In genomic region chr6:30570263-30570662, GRCh38 we compare ENCODE assay signal across 8 cellular contexts. TPM values are rescaled to one million over a fixed set of nuclear protein-coding genes. Genes with fewer than 3 reads are reported as not detected.
DNase-seq lines count a peak whose midpoint lies in the region; TF ChIP-seq lines count a peak whose summit lies in the region.

No MANE protein-coding gene starts in this region.

- H3K27me3 Mint-ChIP-seq in Calu3 (ENCODE audit: unreplicated experiment) (peaks cover 9% of the 10 kb centered on the region), endothelial cell (ENCODE audit: unreplicated experiment) (peaks cover 17% of the 10 kb centered on the region)

- H3K36me3 Mint-ChIP-seq in Calu3 (ENCODE audit: insufficient read depth, unreplicated experiment) (peaks cover 27% of the 10 kb centered on the region), endothelial cell (ENCODE audit: low read depth, unreplicated experiment) (peaks cover 4% of the 10 kb centered on the region)

- H3K4me2 ChIP-seq in OCI-LY3 (ENCODE audit: low read length) = peak overlapping the region; percentile 87
- H3K4me2 ChIP-seq in parathyroid adenoma (ENCODE audit: low read length) = peak overlapping the region; percentile 89

- H3K4me3 ChIP-seq in OCI-LY3 (ENCODE audit: low read length) (peak overlapping the region; percentile 99), parathyroid adenoma (ENCODE audit: low read depth, low read length) (peak overlapping the region; percentile 99)

- H3K9me3 Mint-ChIP-seq in Calu3 (ENCODE audit: low read depth, unreplicated experiment) (no peaks in the 10 kb centered on the region), endothelial cell (ENCODE audit: unreplicated experiment) (no peaks in the 10 kb centered on the region)

- H3K27ac Mint-ChIP-seq in Calu3 (ENCODE audit: unreplicated experiment) (peak overlapping the region; percentile 7), endothelial cell (ENCODE audit: unreplicated experiment) (no peak overlapping the region)

- intact Hi-C loops in Calu3 (cut with micrococcal nuclease; ENCODE audit: unreplicated experiment) = no loop called here

- H2AFZ ChIP-seq in OCI-LY3 (ENCODE audit: low read depth, low read length) (0 out of 2 replicates have a peak overlapping the region, but pooled peaks have one; percentile 87), parathyroid adenoma (peak overlapping the region; percentile 69)

- H4K20me1 ChIP-seq in OCI-LY3 (ENCODE audit: insufficient read depth, low read length) = peaks cover 31% of the 10 kb centered on the region

- BruUV-seq in Calu3 (replicated peaks; lab: Mats Ljungman, UMichigan) = no TSS peak

- H3K79me2 ChIP-seq in OCI-LY3 (ENCODE audit: low read length) (peaks cover 40% of the 10 kb centered on the region), parathyroid adenoma (peaks cover 28% of the 10 kb centered on the region)

- H3K27ac ChIP-seq in OCI-LY3 (ENCODE audit: low read length) = no peak overlapping the region
- no peak overlapping the region for H3K27ac ChIP-seq in parathyroid adenoma

- DNase-seq in Calu3 = no peak
- DNase-seq in endothelial cell (ENCODE audit: low spot score) = no peak
- DNase-seq in NCI-H1105 treated with DMSO at 0.1 percent for 48 hours (lab: John Stamatoyannopoulos, UW) = no peak
- DNase-seq in AG08395 (ENCODE audit: low spot score) = no peak
- DNase-seq in cortex of kidney (lab: John Stamatoyannopoulos, UW) = no peak
- no peak for DNase-seq in NOMO-1 treated with DMSO at 0.1 percent for 48 hours (lab: John Stamatoyannopoulos, UW; ENCODE audit: unreplicated experiment)

- H3K27me3 ChIP-seq in OCI-LY3 (ENCODE audit: low read depth, low read length) (no peaks in the 10 kb centered on the region), parathyroid adenoma (ENCODE audit: control insufficient read depth, insufficient read depth, low read length) (no peaks in the 10 kb centered on the region)

- H3K4me3 Mint-ChIP-seq in Calu3 (ENCODE audit: low read depth, unreplicated experiment) (peak overlapping the region; percentile 78), endothelial cell (ENCODE audit: unreplicated experiment) (peak overlapping the region; percentile 95)

- H3K9ac ChIP-seq in OCI-LY3 (ENCODE audit: low read length) (peak overlapping the region; percentile 65), parathyroid adenoma (no peak overlapping the region)

- TF ChIP-seq CTCF in Calu3 (IDR thresholded peaks at IDR 0.05; ENCODE audit: unreplicated experiment) (no peak), OCI-LY3 (IDR thresholded peaks at IDR 0.05; ENCODE audit: low read depth, low read length) (no peak), endothelial cell (IDR thresholded peaks at IDR 0.05; ENCODE audit: unreplicated experiment) (no peak), parathyroid adenoma (IDR thresholded peaks at IDR 0.05) (no peak)

- H3K9me3 ChIP-seq in OCI-LY3 (ENCODE audit: insufficient read depth, low read length) = no peaks in the 10 kb centered on the region
- H3K9me3 ChIP-seq in parathyroid adenoma (ENCODE audit: control insufficient read depth, low read length) = no peaks in the 10 kb centered on the region

- H3K4me1 ChIP-seq in OCI-LY3 (ENCODE audit: low read length) (peaks cover 20% of the 10 kb centered on the region), parathyroid adenoma (peaks cover 14% of the 10 kb centered on the region)

- no peaks in the 10 kb centered on the region for H3K36me3 ChIP-seq in OCI-LY3 (replicated peaks; ENCODE audit: low read depth, low read length)
- no peaks in the 10 kb centered on the region for H3K36me3 ChIP-seq in parathyroid adenoma (ENCODE audit: control insufficient read depth, insufficient read depth, low read length)

- peaks cover 47% of the 10 kb centered on the region for H3K4me1 Mint-ChIP-seq in Calu3 (ENCODE audit: low read depth, unreplicated experiment)
- H3K4me1 Mint-ChIP-seq in endothelial cell (ENCODE audit: unreplicated experiment) = peaks cover 43% of the 10 kb centered on the region

- CTCF ChIA-PET in Calu3 (lab: Charles Lee) = interaction anchor here (1.1 to 1.9 kb wide), 4 partner anchors 14 to 517 kb away, joined by 3 to 8 read pairs (median 4); partner anchors contain the start of genes GNL1 and PRR3

RNA-seq across cellular contexts. Expression of gene ABCF1, which starts 1.0 kb away (rescaled TPM):
- total RNA-seq in Calu3 (2022) = 88.3 and 92.4 TPM in 2 replicates
- total RNA-seq in endothelial cell (ENCODE audit: unreplicated experiment) = 57.2 TPM

RNA-seq across cellular contexts. Expression of gene PRR3, which starts 13.2 kb away (rescaled TPM):
- total RNA-seq in Calu3 (2022) = 21.0 and 21.5 TPM in 2 replicates
- total RNA-seq in endothelial cell (ENCODE audit: unreplicated experiment) = 12.6 TPM

RNA-seq across cellular contexts. Expression of gene GNL1, which starts 14.0 kb away (rescaled TPM):
- total RNA-seq in Calu3 (2022) = 68.4 and 81.3 TPM in 2 replicates
- 109 TPM for total RNA-seq in endothelial cell (ENCODE audit: unreplicated experiment)

RNA-seq across cellular contexts. Expression of gene PPP1R10, which starts 46.8 kb away (rescaled TPM):
- total RNA-seq in Calu3 (2022) (119 and 134 TPM in 2 replicates), endothelial cell (ENCODE audit: unreplicated experiment) (75.8 TPM)

RNA-seq across cellular contexts. Expression of gene MRPS18B, which starts 47.4 kb away (rescaled TPM):
- total RNA-seq in Calu3 (2022) (103 and 107 TPM in 2 replicates), endothelial cell (ENCODE audit: unreplicated experiment) (39.8 TPM)
